In genomic region chr5:78509145-78509865, GRCh38 we compare ENCODE assay signal across 9 cellular contexts.
A peak's percentile ranks its signal among the peaks of the same experiment; 100 is the strongest.
DNase-seq lines count a peak whose midpoint lies in the region; TF ChIP-seq lines count a peak whose summit lies in the region.
"Had no signal": no experiment of that assay in that cellular context is flagged by ENCODE, and none has a peak within 500 bp of the region (broad histone marks: within the 10 kb centered on the region; RNA-seq: fewer than 3 reads in every experiment).

No MANE protein-coding gene starts in this region.

- H3K4me1 ChIP-seq in spleen, result peaks cover 9 to 55% (median 31%) of the 10 kb centered on the region in 6 donors
- peaks cover 32% of the 10 kb centered on the region for H3K4me1 ChIP-seq in BE2C

- POLR2A ChIA-PET in RWPE1 (lab: Yijun Ruan, JAX; ENCODE audit: low non-redundant PET), result no interaction called here

- 31 to 50% (median 38%) methylated on average over 18 of the region's 18 CpGs for WGBS in spleen, 5 donors

- intact Hi-C loops in spleen (cut with DNase I; ENCODE audit: low total_unique reads), result no loop called here

- TF ChIP-seq POLR2A in spleen (IDR thresholded peaks at IDR 0.05), result no peak

- CTCF ChIA-PET in RWPE1 (lab: Yijun Ruan, JAX), result interaction anchor here (0.6 kb wide), 1 partner anchor 597 kb away, joined by 3 read pairs; no protein-coding TSS in a partner anchor

- no peak for TF ChIP-seq CTCF in RWPE1 (conservative IDR thresholded peaks at IDR 0.05; ENCODE audit: low read depth)
- TF ChIP-seq CTCF in fibroblast of the aortic adventitia (IDR thresholded peaks at IDR 0.05; ENCODE audit: insufficient read depth, low read length), result no peak
- TF ChIP-seq CTCF in spleen (IDR thresholded peaks at IDR 0.05 in 8 of 11, conservative IDR thresholded peaks at IDR 0.05 in 3 of 11), result no peak
- TF ChIP-seq CTCF in BE2C (IDR thresholded peaks at IDR 0.05; ENCODE audit: low read depth, low read length), result no peak

- H3K36me3 ChIP-seq in spleen (no peaks in the 10 kb centered on the region), BE2C (no peaks in the 10 kb centered on the region)

- H3K4me3 ChIP-seq in fibroblast of the aortic adventitia (ENCODE audit: low read depth, low read length), result peak overlapping the region; percentile 56
- peak overlapping the region; percentile 31 to 70 (median 48) for H3K4me3 ChIP-seq in spleen
- no peak overlapping the region for H3K4me3 ChIP-seq in BE2C (ENCODE audit: low read depth, low read length)

- H3K27me3 ChIP-seq in spleen (replicated peaks in 1 of 7) (peaks cover 0 to 17% (median 0%) of the 10 kb centered on the region in 7 donors), BE2C (no peaks in the 10 kb centered on the region)

- DNase-seq in NCI-H1105 treated with DMSO at 0.1 percent for 48 hours (lab: John Stamatoyannopoulos, UW), result peak; percentile 29
- DNase-seq in NCI-H1105 (lab: John Stamatoyannopoulos, UW), result no peak
- DNase-seq in RWPE1 (ENCODE audit: low spot score), result no peak
- peak; percentile 10 for DNase-seq in fibroblast of the aortic adventitia (ENCODE audit: low read depth)
- DNase-seq in spleen, result no peak
- DNase-seq in BE2C, result no peak
- DNase-seq in iPS-NIHi7 (ENCODE audit: extremely low spot score), result no peak
- no peak for DNase-seq in stimulated activated CD4-positive, alpha-beta T cell treated with anti-CD3 and anti-CD28 coated beads, Interleukin-1b, Interleukin-23, amount 100 ng/mL, for 48 hours
- DNase-seq: NCI-H2227 treated with DMSO at 0.1 percent for 48 hours had no signal

- no peaks in the 10 kb centered on the region for H3K9me3 ChIP-seq in spleen
- H3K9me3 ChIP-seq in BE2C, result no peaks in the 10 kb centered on the region

- H3K27ac ChIP-seq in RWPE1 (peak overlapping the region; percentile 64; the same call in 1 of the 2 replicates), spleen (peak overlapping the region in 2 of 8 donors; percentile 52 to 68)

Comparison
In these comparisons a context has a peak if more than half of its experiments do, and no peak if none do; other contexts are left out.
1. DNase-seq: peak in NCI-H1105 treated with DMSO at 0.1 percent for 48 hours (single experiment) and fibroblast of the aortic adventitia (single experiment); none in NCI-H1105 (single experiment), RWPE1 (single experiment), spleen (single experiment), BE2C (single experiment), iPS-NIHi7 (single experiment) and stimulated activated CD4-positive, alpha-beta T cell treated with anti-CD3 and anti-CD28 coated beads, Interleukin-1b, Interleukin-23, amount 100 ng/mL, for 48 hours (single experiment).